In the genomic region with DNA sequence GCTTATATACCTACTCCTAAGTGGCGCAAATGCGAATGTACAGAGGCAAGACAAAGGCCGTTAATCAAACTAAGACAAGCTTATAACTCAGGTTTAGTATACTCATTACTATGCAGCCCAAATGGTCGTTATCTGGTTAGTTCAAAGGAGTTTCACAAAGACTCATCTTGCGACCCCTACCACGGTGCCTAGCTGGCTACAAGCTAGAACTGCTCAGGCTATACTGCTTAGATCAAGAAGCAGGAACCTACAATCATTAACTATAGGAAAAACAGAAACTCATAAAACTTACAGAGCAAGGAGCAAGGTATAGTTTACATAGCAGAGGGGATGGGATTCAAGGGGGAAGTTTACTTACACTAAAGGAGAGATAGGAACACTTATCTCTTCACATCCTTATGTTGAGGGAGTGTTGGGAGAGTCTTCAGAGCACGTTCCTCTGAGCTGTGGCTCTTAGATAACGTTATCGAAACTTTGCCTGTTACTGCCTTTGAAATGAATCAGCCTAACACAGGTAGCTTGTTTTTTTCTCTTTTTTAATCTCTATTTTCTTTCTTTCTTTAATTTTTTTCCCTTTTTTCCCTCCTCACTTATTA, we compare ENCODE assay signal across 1 cellular context.
A peak's percentile ranks its signal among the peaks of the same experiment; 100 is the strongest.
TF ChIP-seq lines count a peak whose summit lies in the region.

No MANE protein-coding gene starts in this region.

TF ChIP-seq in K562, 482 proteins besides CTCF, POLR2A, EP300 and RAD21 (continues in another document):
- TF ChIP-seq, protein P1, sequence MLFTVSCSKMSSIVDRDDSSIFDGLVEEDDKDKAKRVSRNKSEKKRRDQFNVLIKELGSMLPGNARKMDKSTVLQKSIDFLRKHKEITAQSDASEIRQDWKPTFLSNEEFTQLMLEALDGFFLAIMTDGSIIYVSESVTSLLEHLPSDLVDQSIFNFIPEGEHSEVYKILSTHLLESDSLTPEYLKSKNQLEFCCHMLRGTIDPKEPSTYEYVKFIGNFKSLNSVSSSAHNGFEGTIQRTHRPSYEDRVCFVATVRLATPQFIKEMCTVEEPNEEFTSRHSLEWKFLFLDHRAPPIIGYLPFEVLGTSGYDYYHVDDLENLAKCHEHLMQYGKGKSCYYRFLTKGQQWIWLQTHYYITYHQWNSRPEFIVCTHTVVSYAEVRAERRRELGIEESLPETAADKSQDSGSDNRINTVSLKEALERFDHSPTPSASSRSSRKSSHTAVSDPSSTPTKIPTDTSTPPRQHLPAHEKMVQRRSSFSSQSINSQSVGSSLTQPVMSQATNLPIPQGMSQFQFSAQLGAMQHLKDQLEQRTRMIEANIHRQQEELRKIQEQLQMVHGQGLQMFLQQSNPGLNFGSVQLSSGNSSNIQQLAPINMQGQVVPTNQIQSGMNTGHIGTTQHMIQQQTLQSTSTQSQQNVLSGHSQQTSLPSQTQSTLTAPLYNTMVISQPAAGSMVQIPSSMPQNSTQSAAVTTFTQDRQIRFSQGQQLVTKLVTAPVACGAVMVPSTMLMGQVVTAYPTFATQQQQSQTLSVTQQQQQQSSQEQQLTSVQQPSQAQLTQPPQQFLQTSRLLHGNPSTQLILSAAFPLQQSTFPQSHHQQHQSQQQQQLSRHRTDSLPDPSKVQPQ (CRISPR knock-in tag; IDR thresholded peaks at IDR 0.05; ENCODE audit: borderline replicate concordance) = no peak
- TF ChIP-seq SETDB1 (IDR thresholded peaks at IDR 0.05; ENCODE audit: low read length) (no peak), TCF3 (CRISPR knock-in tag; IDR thresholded peaks at IDR 0.05) (peak; percentile 98), SPI1 (IDR thresholded peaks at IDR 0.05; ENCODE audit: borderline replicate concordance, low read depth, low read length) (no peak), ZNF282 (CRISPR knock-in tag; IDR thresholded peaks at IDR 0.05) (no peak), KLF16 (IDR thresholded peaks at IDR 0.05) (peak; percentile 66), FOXJ2 (tag; IDR thresholded peaks at IDR 0.05) (peak; percentile 51; the same call in 1 of the 2 replicates), POLR2H (tag; IDR thresholded peaks at IDR 0.05; ENCODE audit: low read depth) (no peak), TEAD1 (CRISPR knock-in tag; IDR thresholded peaks at IDR 0.05) (peak in 1 of 2 experiments; percentile 41; a peak in 1 of 4 replicates), FIP1L1 (IDR thresholded peaks at IDR 0.05; ENCODE audit: low read depth, low read length, poor library complexity, severe bottlenecking) (no peak), ELF1 (tag; IDR thresholded peaks at IDR 0.05) (no peak), SMAD3 (CRISPR knock-in tag; conservative IDR thresholded peaks at IDR 0.05) (no peak), NR4A1 (CRISPR knock-in tag; IDR thresholded peaks at IDR 0.05) (no peak), NR4A1 (tag; IDR thresholded peaks at IDR 0.05) (no peak), MECOM (CRISPR knock-in tag; IDR thresholded peaks at IDR 0.05) (no peak), ZBTB7A (IDR thresholded peaks at IDR 0.05; ENCODE audit: borderline replicate concordance, control insufficient read depth, low read depth, low read length) (no peak), TBL1XR1 (IDR thresholded peaks at IDR 0.05; ENCODE audit: low read length in 2 of 2) (0 out of 4 replicates have a peak, but pooled peaks of 1 of the 2 experiments have one; percentile 35), XRCC5 (IDR thresholded peaks at IDR 0.05; ENCODE audit: low read depth, low read length) (no peak), BDP1 (IDR thresholded peaks at IDR 0.05; ENCODE audit: insufficient read depth, insufficient read length) (no peak), FOXK2 (conservative IDR thresholded peaks at IDR 0.05 in 1 of 2, IDR thresholded peaks at IDR 0.05 in 1 of 2; ENCODE audit: low read depth in 2 of 2) (no peak), CBFA2T3 (IDR thresholded peaks at IDR 0.05) (peak; percentile 93), ZNF311 (CRISPR knock-in tag; IDR thresholded peaks at IDR 0.05) (peak; percentile 59; the same call in 1 of the 2 replicates), CTBP1 (IDR thresholded peaks at IDR 0.05; ENCODE audit: borderline replicate concordance) (peak; percentile 17; the same call in 1 of the 2 replicates), CC2D1A (IDR thresholded peaks at IDR 0.05) (peak; percentile 75; the same call in 1 of the 2 replicates), EHMT2 (IDR thresholded peaks at IDR 0.05) (no peak), DPF2 (IDR thresholded peaks at IDR 0.05) (peak; percentile 76), SOX6 (IDR thresholded peaks at IDR 0.05) (peak; percentile 83), HEY1 (CRISPR knock-in tag; IDR thresholded peaks at IDR 0.05; ENCODE audit: borderline replicate concordance) (no peak), KAT7 (CRISPR knock-in tag; IDR thresholded peaks at IDR 0.05; ENCODE audit: borderline replicate concordance) (no peak), ZNF354B (CRISPR knock-in tag; IDR thresholded peaks at IDR 0.05) (no peak), NR2C1 (IDR thresholded peaks at IDR 0.05) (no peak), NR2C1 (tag; IDR thresholded peaks at IDR 0.05) (no peak), ZNF79 (CRISPR knock-in tag; IDR thresholded peaks at IDR 0.05; ENCODE audit: low read depth) (no peak), NFE2 (IDR thresholded peaks at IDR 0.05; ENCODE audit: low read depth) (no peak), HDAC1 (IDR thresholded peaks at IDR 0.05) (no peak), NELFE (IDR thresholded peaks at IDR 0.05; ENCODE audit: insufficient read depth, insufficient read length) (no peak), HDAC8 (tag; IDR thresholded peaks at IDR 0.05) (no peak), RNF2 (IDR thresholded peaks at IDR 0.05) (no peak), MYBL2 (IDR thresholded peaks at IDR 0.05; ENCODE audit: low read depth) (no peak), MYBL2 (CRISPR knock-in tag; IDR thresholded peaks at IDR 0.05; ENCODE audit: borderline replicate concordance) (no peak), TAF9B (IDR thresholded peaks at IDR 0.05; ENCODE audit: partially characterized antibody) (no peak), KHSRP (IDR thresholded peaks at IDR 0.05) (peak; percentile 22; the same call in 1 of the 2 replicates), TCF7 (IDR thresholded peaks at IDR 0.05; ENCODE audit: borderline replicate concordance) (no peak), ZNF561 (CRISPR knock-in tag; conservative IDR thresholded peaks at IDR 0.05) (no peak), TRIM24 (IDR thresholded peaks at IDR 0.05) (peak; percentile 84 to 90), KDM1A (IDR thresholded peaks at IDR 0.05) (0 out of 4 replicates have a peak, but pooled peaks of 1 of the 2 experiments have one; percentile 27), RAD51 (IDR thresholded peaks at IDR 0.05; ENCODE audit: borderline replicate concordance, low read depth) (no peak), NFATC3 (IDR thresholded peaks at IDR 0.05) (no peak), CBX5 (IDR thresholded peaks at IDR 0.05; ENCODE audit: borderline replicate concordance, low read depth) (no peak), STAT5B (CRISPR knock-in tag; IDR thresholded peaks at IDR 0.05) (no peak), PHB2 (IDR thresholded peaks at IDR 0.05; ENCODE audit: low read depth) (peak; percentile 68; the same call in 1 of the 2 replicates), NCOR1 (IDR thresholded peaks at IDR 0.05) (peak; percentile 86), ZNF197 (CRISPR knock-in tag; IDR thresholded peaks at IDR 0.05; ENCODE audit: low read depth) (no peak), CSDE1 (IDR thresholded peaks at IDR 0.05) (no peak), NCOA2 (IDR thresholded peaks at IDR 0.05; ENCODE audit: partially characterized antibody in 2 of 2) (no peak), MTA2 (IDR thresholded peaks at IDR 0.05; ENCODE audit: low read depth) (peak; percentile 88), ELF2 (CRISPR knock-in tag; IDR thresholded peaks at IDR 0.05) (no peak)
- TF ChIP-seq, protein P2, sequence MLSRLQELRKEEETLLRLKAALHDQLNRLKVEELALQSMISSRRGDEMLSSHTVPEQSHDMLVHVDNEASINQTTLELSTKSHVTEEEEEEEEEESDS (CRISPR knock-in tag; IDR thresholded peaks at IDR 0.05) = no peak
- TF ChIP-seq, protein P3, sequence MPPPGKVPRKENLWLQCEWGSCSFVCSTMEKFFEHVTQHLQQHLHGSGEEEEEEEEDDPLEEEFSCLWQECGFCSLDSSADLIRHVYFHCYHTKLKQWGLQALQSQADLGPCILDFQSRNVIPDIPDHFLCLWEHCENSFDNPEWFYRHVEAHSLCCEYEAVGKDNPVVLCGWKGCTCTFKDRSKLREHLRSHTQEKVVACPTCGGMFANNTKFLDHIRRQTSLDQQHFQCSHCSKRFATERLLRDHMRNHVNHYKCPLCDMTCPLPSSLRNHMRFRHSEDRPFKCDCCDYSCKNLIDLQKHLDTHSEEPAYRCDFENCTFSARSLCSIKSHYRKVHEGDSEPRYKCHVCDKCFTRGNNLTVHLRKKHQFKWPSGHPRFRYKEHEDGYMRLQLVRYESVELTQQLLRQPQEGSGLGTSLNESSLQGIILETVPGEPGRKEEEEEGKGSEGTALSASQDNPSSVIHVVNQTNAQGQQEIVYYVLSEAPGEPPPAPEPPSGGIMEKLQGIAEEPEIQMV (tag; conservative IDR thresholded peaks at IDR 0.05; ENCODE audit: low read depth) = no peak
- TF ChIP-seq, protein P4, sequence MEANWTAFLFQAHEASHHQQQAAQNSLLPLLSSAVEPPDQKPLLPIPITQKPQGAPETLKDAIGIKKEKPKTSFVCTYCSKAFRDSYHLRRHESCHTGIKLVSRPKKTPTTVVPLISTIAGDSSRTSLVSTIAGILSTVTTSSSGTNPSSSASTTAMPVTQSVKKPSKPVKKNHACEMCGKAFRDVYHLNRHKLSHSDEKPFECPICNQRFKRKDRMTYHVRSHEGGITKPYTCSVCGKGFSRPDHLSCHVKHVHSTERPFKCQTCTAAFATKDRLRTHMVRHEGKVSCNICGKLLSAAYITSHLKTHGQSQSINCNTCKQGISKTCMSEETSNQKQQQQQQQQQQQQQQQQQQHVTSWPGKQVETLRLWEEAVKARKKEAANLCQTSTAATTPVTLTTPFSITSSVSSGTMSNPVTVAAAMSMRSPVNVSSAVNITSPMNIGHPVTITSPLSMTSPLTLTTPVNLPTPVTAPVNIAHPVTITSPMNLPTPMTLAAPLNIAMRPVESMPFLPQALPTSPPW (CRISPR knock-in tag; IDR thresholded peaks at IDR 0.05) = no peak
- TF ChIP-seq, protein P5, sequence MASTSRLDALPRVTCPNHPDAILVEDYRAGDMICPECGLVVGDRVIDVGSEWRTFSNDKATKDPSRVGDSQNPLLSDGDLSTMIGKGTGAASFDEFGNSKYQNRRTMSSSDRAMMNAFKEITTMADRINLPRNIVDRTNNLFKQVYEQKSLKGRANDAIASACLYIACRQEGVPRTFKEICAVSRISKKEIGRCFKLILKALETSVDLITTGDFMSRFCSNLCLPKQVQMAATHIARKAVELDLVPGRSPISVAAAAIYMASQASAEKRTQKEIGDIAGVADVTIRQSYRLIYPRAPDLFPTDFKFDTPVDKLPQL (IDR thresholded peaks at IDR 0.05; ENCODE audit: extremely low read depth, insufficient read length) = no peak
- TF ChIP-seq, protein P6, sequence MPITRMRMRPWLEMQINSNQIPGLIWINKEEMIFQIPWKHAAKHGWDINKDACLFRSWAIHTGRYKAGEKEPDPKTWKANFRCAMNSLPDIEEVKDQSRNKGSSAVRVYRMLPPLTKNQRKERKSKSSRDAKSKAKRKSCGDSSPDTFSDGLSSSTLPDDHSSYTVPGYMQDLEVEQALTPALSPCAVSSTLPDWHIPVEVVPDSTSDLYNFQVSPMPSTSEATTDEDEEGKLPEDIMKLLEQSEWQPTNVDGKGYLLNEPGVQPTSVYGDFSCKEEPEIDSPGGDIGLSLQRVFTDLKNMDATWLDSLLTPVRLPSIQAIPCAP (CRISPR knock-in tag; IDR thresholded peaks at IDR 0.05; ENCODE audit: borderline replicate concordance) = no peak
- TF ChIP-seq, protein P7, sequence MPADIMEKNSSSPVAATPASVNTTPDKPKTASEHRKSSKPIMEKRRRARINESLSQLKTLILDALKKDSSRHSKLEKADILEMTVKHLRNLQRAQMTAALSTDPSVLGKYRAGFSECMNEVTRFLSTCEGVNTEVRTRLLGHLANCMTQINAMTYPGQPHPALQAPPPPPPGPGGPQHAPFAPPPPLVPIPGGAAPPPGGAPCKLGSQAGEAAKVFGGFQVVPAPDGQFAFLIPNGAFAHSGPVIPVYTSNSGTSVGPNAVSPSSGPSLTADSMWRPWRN (IDR thresholded peaks at IDR 0.05; ENCODE audit: low read depth) = peak; percentile 75; the same call in 1 of the 2 replicates
- TF ChIP-seq, protein P8, sequence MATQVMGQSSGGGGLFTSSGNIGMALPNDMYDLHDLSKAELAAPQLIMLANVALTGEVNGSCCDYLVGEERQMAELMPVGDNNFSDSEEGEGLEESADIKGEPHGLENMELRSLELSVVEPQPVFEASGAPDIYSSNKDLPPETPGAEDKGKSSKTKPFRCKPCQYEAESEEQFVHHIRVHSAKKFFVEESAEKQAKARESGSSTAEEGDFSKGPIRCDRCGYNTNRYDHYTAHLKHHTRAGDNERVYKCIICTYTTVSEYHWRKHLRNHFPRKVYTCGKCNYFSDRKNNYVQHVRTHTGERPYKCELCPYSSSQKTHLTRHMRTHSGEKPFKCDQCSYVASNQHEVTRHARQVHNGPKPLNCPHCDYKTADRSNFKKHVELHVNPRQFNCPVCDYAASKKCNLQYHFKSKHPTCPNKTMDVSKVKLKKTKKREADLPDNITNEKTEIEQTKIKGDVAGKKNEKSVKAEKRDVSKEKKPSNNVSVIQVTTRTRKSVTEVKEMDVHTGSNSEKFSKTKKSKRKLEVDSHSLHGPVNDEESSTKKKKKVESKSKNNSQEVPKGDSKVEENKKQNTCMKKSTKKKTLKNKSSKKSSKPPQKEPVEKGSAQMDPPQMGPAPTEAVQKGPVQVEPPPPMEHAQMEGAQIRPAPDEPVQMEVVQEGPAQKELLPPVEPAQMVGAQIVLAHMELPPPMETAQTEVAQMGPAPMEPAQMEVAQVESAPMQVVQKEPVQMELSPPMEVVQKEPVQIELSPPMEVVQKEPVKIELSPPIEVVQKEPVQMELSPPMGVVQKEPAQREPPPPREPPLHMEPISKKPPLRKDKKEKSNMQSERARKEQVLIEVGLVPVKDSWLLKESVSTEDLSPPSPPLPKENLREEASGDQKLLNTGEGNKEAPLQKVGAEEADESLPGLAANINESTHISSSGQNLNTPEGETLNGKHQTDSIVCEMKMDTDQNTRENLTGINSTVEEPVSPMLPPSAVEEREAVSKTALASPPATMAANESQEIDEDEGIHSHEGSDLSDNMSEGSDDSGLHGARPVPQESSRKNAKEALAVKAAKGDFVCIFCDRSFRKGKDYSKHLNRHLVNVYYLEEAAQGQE (CRISPR knock-in tag; IDR thresholded peaks at IDR 0.05; ENCODE audit: low read depth) = no peak
- TF ChIP-seq, protein P9, sequence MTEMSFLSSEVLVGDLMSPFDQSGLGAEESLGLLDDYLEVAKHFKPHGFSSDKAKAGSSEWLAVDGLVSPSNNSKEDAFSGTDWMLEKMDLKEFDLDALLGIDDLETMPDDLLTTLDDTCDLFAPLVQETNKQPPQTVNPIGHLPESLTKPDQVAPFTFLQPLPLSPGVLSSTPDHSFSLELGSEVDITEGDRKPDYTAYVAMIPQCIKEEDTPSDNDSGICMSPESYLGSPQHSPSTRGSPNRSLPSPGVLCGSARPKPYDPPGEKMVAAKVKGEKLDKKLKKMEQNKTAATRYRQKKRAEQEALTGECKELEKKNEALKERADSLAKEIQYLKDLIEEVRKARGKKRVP (CRISPR knock-in tag; IDR thresholded peaks at IDR 0.05) = 0 out of 2 replicates have a peak, but pooled peaks have one; percentile 30
